Comparison of ENCODE assay signal across 1 cellular context in genomic region chr3:119891944-119892721, GRCh38.
TF ChIP-seq lines count a peak whose summit lies in the region.

No MANE protein-coding gene starts in this region.

TF ChIP-seq in A549, 52 proteins besides CTCF, POLR2A, EP300 and RAD21 (continued from another document):
- no peak for TF ChIP-seq HMGXB4 (CRISPR knock-in tag; IDR thresholded peaks at IDR 0.05; ENCODE audit: borderline replicate concordance)
- no peak for TF ChIP-seq FOSL2 (IDR thresholded peaks at IDR 0.05)
- TF ChIP-seq FOSL2 (CRISPR knock-in tag; IDR thresholded peaks at IDR 0.05) = 0 out of 2 replicates have a peak, but pooled peaks have one; percentile 4
TF ChIP-seq in A549: peak in this region for 2.
